11 cellular contexts compared by ENCODE assay signal in genomic region chr5:95841914-95842812, GRCh38. TPM values are rescaled to one million over a fixed set of nuclear protein-coding genes. Genes with fewer than 3 reads are reported as not detected.
DNase-seq lines count a peak whose midpoint lies in the region; ATAC-seq and TF ChIP-seq lines count a peak whose summit lies in the region.
"Had no signal": no experiment of that assay in that cellular context is flagged by ENCODE, and none has a peak within 500 bp of the region (broad histone marks: within the 10 kb centered on the region; RNA-seq: fewer than 3 reads in every experiment).

No MANE protein-coding gene starts in this region.

- no peak overlapping the region for H3K4me3 Mint-ChIP-seq in activated naive CD4-positive, alpha-beta T cell treated with anti-CD3 and anti-CD28 coated beads, Interleukin-2, amount 50 U/mL, for 24 hours
- no peak overlapping the region for H3K4me3 Mint-ChIP-seq in activated T-helper 2 cell treated with anti-CD3 and anti-CD28 coated beads, Interferon-gamma antibody, Interleukin-2, Interleukin-4, amounts not matched to agents 10 μg/mL and 5 μg/mL and 100 μg/mL, durations not matched to agents 14 hours and 24 hours and 36 hours (ENCODE audit: low read depth)
- H3K4me3 Mint-ChIP-seq: activated CD4-positive, alpha-beta memory T cell treated with anti-CD3 and anti-CD28 coated beads, Interleukin-2, amount 10 ng/mL, durations not matched to agents 7 days and 5 days; mesothelial cell of epicardium had no signal

- H3K27me3 ChIP-seq in colonic mucosa (no peaks in the 10 kb centered on the region), lung (ENCODE audit: control insufficient read depth, insufficient read depth) (no peaks in the 10 kb centered on the region)
- H3K27me3 ChIP-seq: Peyer's patch had no signal

- H3K36me3 Mint-ChIP-seq in activated naive CD4-positive, alpha-beta T cell treated with anti-CD3 and anti-CD28 coated beads, Interleukin-2, amount 50 U/mL, for 24 hours = no peaks in the 10 kb centered on the region
- no peaks in the 10 kb centered on the region for H3K36me3 Mint-ChIP-seq in activated T-helper 2 cell treated with anti-CD3 and anti-CD28 coated beads, Interferon-gamma antibody, Interleukin-2, Interleukin-4, amounts not matched to agents 10 μg/mL and 5 μg/mL and 100 μg/mL, durations not matched to agents 14 hours and 24 hours and 36 hours (ENCODE audit: low read depth)
- H3K36me3 Mint-ChIP-seq: mesothelial cell of epicardium had no signal

- ATAC-seq in lung (ENCODE audit: insufficient read depth, low FRiP score) = peak; percentile 28
- ATAC-seq in activated CD4-positive, CD25-positive, alpha-beta regulatory T cell treated with anti-CD3 and anti-CD28 coated beads, Interleukin-2, amount 50 U/mL, for 24 hours = no peak

- H3K27ac Mint-ChIP-seq in activated naive CD4-positive, alpha-beta T cell treated with anti-CD3 and anti-CD28 coated beads, Interleukin-2, amount 50 U/mL, for 24 hours = peak overlapping the region; percentile 96
- no peak overlapping the region for H3K27ac Mint-ChIP-seq in activated T-helper 2 cell treated with anti-CD3 and anti-CD28 coated beads, Interferon-gamma antibody, Interleukin-2, Interleukin-4, amounts not matched to agents 10 μg/mL and 5 μg/mL and 100 μg/mL, durations not matched to agents 14 hours and 24 hours and 36 hours
- H3K27ac Mint-ChIP-seq: mesothelial cell of epicardium had no signal

- 67 to 76% methylated on average over 8 of the region's 8 CpGs for WGBS in lung, 2 donors

- no peaks in the 10 kb centered on the region for H3K9me3 Mint-ChIP-seq in activated naive CD4-positive, alpha-beta T cell treated with anti-CD3 and anti-CD28 coated beads, Interleukin-2, amount 50 U/mL, for 24 hours
- no peaks in the 10 kb centered on the region for H3K9me3 Mint-ChIP-seq in activated T-helper 2 cell treated with anti-CD3 and anti-CD28 coated beads, Interferon-gamma antibody, Interleukin-2, Interleukin-4, amounts not matched to agents 10 μg/mL and 5 μg/mL and 100 μg/mL, durations not matched to agents 14 hours and 24 hours and 36 hours
- H3K9me3 Mint-ChIP-seq: activated CD4-positive, alpha-beta memory T cell treated with anti-CD3 and anti-CD28 coated beads, Interleukin-2, amount 10 ng/mL, durations not matched to agents 7 days and 5 days; mesothelial cell of epicardium had no signal

- no peak for DNase-seq in activated naive CD4-positive, alpha-beta T cell treated with anti-CD3 and anti-CD28 coated beads, Interleukin-2, amount 50 U/mL, for 16 hours
- DNase-seq in colonic mucosa (peak; percentile 72), lung (ENCODE audit: low spot score) (peak; percentile 54), ecto neural progenitor cell (ENCODE audit: low spot score) (no peak), DMS 273 treated with DMSO at 0.1 percent for 48 hours (lab: John Stamatoyannopoulos, UW) (no peak)
- no peak for DNase-seq in activated T-helper 2 cell treated with anti-CD3 and anti-CD28 coated beads, Interferon-gamma antibody, Interleukin-2, Interleukin-4, amounts not matched to agents 10 μg/mL and 5 μg/mL and 100 μg/mL, durations not matched to agents 14 hours and 24 hours and 36 hours (ENCODE audit: low spot score)

- H3K27me3 Mint-ChIP-seq in activated naive CD4-positive, alpha-beta T cell treated with anti-CD3 and anti-CD28 coated beads, Interleukin-2, amount 50 U/mL, for 24 hours = no peaks in the 10 kb centered on the region
- no peaks in the 10 kb centered on the region for H3K27me3 Mint-ChIP-seq in activated T-helper 2 cell treated with anti-CD3 and anti-CD28 coated beads, Interferon-gamma antibody, Interleukin-2, Interleukin-4, amounts not matched to agents 10 μg/mL and 5 μg/mL and 100 μg/mL, durations not matched to agents 14 hours and 24 hours and 36 hours (ENCODE audit: low read depth)

- no peak for TF ChIP-seq CTCF in colonic mucosa (IDR thresholded peaks at IDR 0.05)
- no peak for TF ChIP-seq CTCF in lung (IDR thresholded peaks at IDR 0.05; ENCODE audit: control extremely low read depth, extremely low read depth)

- H3K4me1 ChIP-seq in colonic mucosa (peaks cover 13% of the 10 kb centered on the region), lung (ENCODE audit: control insufficient read depth in 2 of 2, insufficient read depth in 2 of 2, low read length in 2 of 2) (peaks cover 0 to 5% of the 10 kb centered on the region in 2 donors)

- no peak overlapping the region for H3K4me3 ChIP-seq in colonic mucosa
- no peak overlapping the region for H3K4me3 ChIP-seq in lung
- H3K4me3 ChIP-seq: Peyer's patch had no signal

- peaks cover 20% of the 10 kb centered on the region for H3K4me1 Mint-ChIP-seq in activated naive CD4-positive, alpha-beta T cell treated with anti-CD3 and anti-CD28 coated beads, Interleukin-2, amount 50 U/mL, for 24 hours
- peaks cover 32% of the 10 kb centered on the region for H3K4me1 Mint-ChIP-seq in activated T-helper 2 cell treated with anti-CD3 and anti-CD28 coated beads, Interferon-gamma antibody, Interleukin-2, Interleukin-4, amounts not matched to agents 10 μg/mL and 5 μg/mL and 100 μg/mL, durations not matched to agents 14 hours and 24 hours and 36 hours (ENCODE audit: low read depth)

- intact Hi-C loops in colonic mucosa (cut with DNase I) = no loop called here
- intact Hi-C loops in activated T-helper 2 cell treated with anti-CD3 and anti-CD28 coated beads, Interferon-gamma antibody, Interleukin-2, Interleukin-4, amounts not matched to agents 10 μg/mL and 5 μg/mL and 100 μg/mL, durations not matched to agents 14 hours and 24 hours and 36 hours (cut with micrococcal nuclease) = loop anchor here (2.0 to 5.0 kb wide), 4 partner anchors 29 to 123 kb away; no protein-coding TSS in a partner anchor

- H3K9me3 ChIP-seq in colonic mucosa (no peaks in the 10 kb centered on the region), lung (ENCODE audit: control insufficient read depth in 2 of 2, insufficient read depth in 1 of 2, low read length in 1 of 2) (no peaks in the 10 kb centered on the region)
- H3K9me3 ChIP-seq: Peyer's patch had no signal

- H3K27ac ChIP-seq in colonic mucosa = peak overlapping the region; percentile 53
- H3K27ac ChIP-seq in lung (ENCODE audit: low read depth in 1 of 2, low read length in 1 of 2) = peak overlapping the region; percentile 51 to 54

- H3K9ac ChIP-seq in colonic mucosa (ENCODE audit: low read depth in 2 of 2, low read length in 2 of 2) = peak overlapping the region in 1 of 2 donors; percentile 9

- no peaks in the 10 kb centered on the region for H3K36me3 ChIP-seq in colonic mucosa
- no peaks in the 10 kb centered on the region for H3K36me3 ChIP-seq in lung (ENCODE audit: control insufficient read depth in 2 of 2, insufficient read depth in 2 of 2, low read length in 2 of 2)
- H3K36me3 ChIP-seq: Peyer's patch had no signal

RNA-seq across cellular contexts. Expression of gene GLRX, which starts 19.6 kb away (rescaled TPM):
- total RNA-seq in colonic mucosa = 10 to 100 TPM; 52.8 to 89.6 TPM
- total RNA-seq in lung = 10 to 100 TPM; 23.1 to 78.7 TPM
- 100 to 1,000 TPM; 104 to 300 TPM for polyA plus RNA-seq in lung
- 14.9 and 18.5 TPM in 2 replicates for total RNA-seq in activated T-helper 2 cell treated with anti-CD3 and anti-CD28 coated beads, Interferon-gamma antibody, Interleukin-2, Interleukin-4, amounts not matched to agents 10 μg/mL and 5 μg/mL and 100 μg/mL, durations not matched to agents 14 hours and 24 hours and 36 hours

Comparison
In these comparisons a context has a peak if more than half of its experiments do, and no peak if none do; other contexts are left out.
1. DNase-seq: peak in colonic mucosa (single experiment) and lung (single experiment); none in activated naive CD4-positive, alpha-beta T cell treated with anti-CD3 and anti-CD28 coated beads, Interleukin-2, amount 50 U/mL, for 16 hours (single experiment), ecto neural progenitor cell (single experiment), DMS 273 treated with DMSO at 0.1 percent for 48 hours (single experiment) and activated T-helper 2 cell treated with anti-CD3 and anti-CD28 coated beads, Interferon-gamma antibody, Interleukin-2, Interleukin-4, amounts not matched to agents 10 μg/mL and 5 μg/mL and 100 μg/mL, durations not matched to agents 14 hours and 24 hours and 36 hours (single experiment).